ENCODE assay signal across 18 cellular contexts in the genomic region with DNA sequence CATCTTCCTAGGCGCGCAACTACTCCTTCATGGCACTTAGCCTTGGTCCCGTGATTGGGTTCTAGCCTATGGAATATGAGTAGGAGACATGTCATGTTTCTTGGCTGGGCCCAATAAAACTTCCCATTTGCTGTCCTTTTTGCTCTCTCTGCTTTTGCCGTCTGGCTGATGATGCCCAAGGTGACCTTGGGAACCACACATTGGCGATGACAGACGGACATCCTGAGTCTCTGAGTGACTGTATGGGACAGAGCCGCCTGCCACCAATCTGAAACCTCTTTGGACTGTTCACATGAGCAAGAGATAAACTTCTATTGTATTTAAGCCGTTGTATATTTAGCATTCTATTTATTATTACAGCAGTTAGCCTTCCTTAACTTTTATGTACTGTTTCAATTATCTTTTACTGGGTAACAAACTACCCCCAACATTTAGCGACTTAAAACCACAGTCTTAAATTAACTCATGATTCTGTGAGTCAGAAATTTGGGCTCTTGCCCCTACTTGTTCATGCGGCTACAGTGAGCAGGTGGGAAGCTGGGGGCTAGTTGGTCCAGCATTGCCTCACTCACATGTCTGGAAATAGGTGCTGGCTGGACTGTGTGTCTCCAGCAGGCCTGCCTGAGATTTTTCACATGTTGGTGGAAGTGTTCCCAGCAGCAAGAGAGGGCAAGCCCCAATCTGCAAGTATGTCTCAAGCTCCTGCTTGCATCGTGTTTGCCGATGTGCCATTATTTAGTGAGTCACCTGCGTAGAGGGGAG.
A peak's percentile ranks its signal among the peaks of the same experiment; 100 is the strongest.
DNase-seq lines count a peak whose midpoint lies in the region; ATAC-seq, FAIRE-seq and TF ChIP-seq lines count a peak whose summit lies in the region.
"Had no signal": no experiment of that assay in that cellular context is flagged by ENCODE, and none has a peak within 500 bp of the region (broad histone marks: within the 10 kb centered on the region; RNA-seq: fewer than 3 reads in every experiment).

No MANE protein-coding gene starts in this region.

- H4K20me1 ChIP-seq in GM23248 (ENCODE audit: insufficient read depth): no peaks in the 10 kb centered on the region

- H3K4me2 ChIP-seq in GM23248 (ENCODE audit: unreplicated experiment): no peak overlapping the region

- H3K27ac ChIP-seq in GM23248: no peak overlapping the region
- peak overlapping the region; percentile 50 to 78 (median 60) for H3K27ac ChIP-seq in esophagus squamous epithelium
- H3K27ac ChIP-seq in upper lobe of right lung: no peak overlapping the region

- H3K36me3 ChIP-seq in GM23248 (ENCODE audit: low read depth): no peaks in the 10 kb centered on the region
- peaks cover 0 to 15% (median 0%) of the 10 kb centered on the region in 3 donors for H3K36me3 ChIP-seq in esophagus squamous epithelium
- no peaks in the 10 kb centered on the region for H3K36me3 ChIP-seq in upper lobe of right lung

- in situ Hi-C loops in GM23248 (cut with MboI): loop anchor here (25.0 kb wide), 1 partner anchor 245 kb away; no protein-coding TSS in a partner anchor

- WGBS in GM23248 (ENCODE audit: low coverage in 1 of 2, low lambda C conversion rate in 2 of 2, missing lambda C conversion rate in 2 of 2), 2 experiments: 92 to 95% methylated on average over 13 of the region's 13 CpGs
- WGBS in esophagus squamous epithelium, 2 donors: 53 to 67% methylated on average over 13 of the region's 13 CpGs

- H3K4me3 ChIP-seq in GM23248 (no peak overlapping the region), esophagus squamous epithelium (no peak overlapping the region), upper lobe of right lung (no peak overlapping the region)
- H3K4me3 ChIP-seq: lung had no signal

- no peaks in the 10 kb centered on the region for H3F3A ChIP-seq in GM23248 (ENCODE audit: insufficient read depth)

- DNase-seq in GM23248: peak; percentile 2
- DNase-seq in RPMI7951 (ENCODE audit: low read depth): peak; percentile 26
- DNase-seq in esophagus squamous epithelium (lab: John Stamatoyannopoulos, UW): no peak
- peak; percentile 36 for DNase-seq in renal cortical epithelial cell (ENCODE audit: low read depth)
- DNase-seq in T-helper 2 cell: no peak
- DNase-seq in upper lobe of right lung: no peak
- DNase-seq in urothelium cell line (ENCODE audit: low spot score): no peak
- DNase-seq: activated CD4-positive, alpha-beta T cell treated with anti-CD3 and anti-CD28 coated beads for 1 hour; activated CD8-positive, alpha-beta memory T cell treated with anti-CD3 and anti-CD28 coated beads, Interleukin-2, amount 10 ng/mL, durations not matched to agents 7 days and 5 days; amniotic stem cell; Karpas-422; natural killer cell; NCI-H1694; NCI-H2227 treated with DMSO at 0.1 percent for 48 hours; SHP77 treated with DMSO at 0.1 percent for 48 hours; stimulated activated naive CD8-positive, alpha-beta T cell treated with anti-CD3 and anti-CD28 coated beads, Interleukin-15, amount 100 ng/mL, for 72 hours had no signal

- FAIRE-seq in urothelium cell line (lab: Jason Lieb, UNC): no peak

- no peaks in the 10 kb centered on the region for H3K79me2 ChIP-seq in GM23248 (ENCODE audit: insufficient read depth)

- TF ChIP-seq POLR2A in esophagus squamous epithelium (IDR thresholded peaks at IDR 0.05): no peak

- H2AFZ ChIP-seq in GM23248: no peak overlapping the region

- intact Hi-C loops in esophagus squamous epithelium (cut with DNase I): loop anchor here (10.0 kb wide), 1 partner anchor 112 kb away; no protein-coding TSS in a partner anchor
- intact Hi-C loops in upper lobe of right lung (cut with DNase I): no loop called here

- no peaks in the 10 kb centered on the region for H3K4me1 ChIP-seq in GM23248 (ENCODE audit: insufficient read depth)
- H3K4me1 ChIP-seq in esophagus squamous epithelium: peaks cover 0 to 28% (median 0%) of the 10 kb centered on the region in 3 donors
- no peaks in the 10 kb centered on the region for H3K4me1 ChIP-seq in upper lobe of right lung

- no peaks in the 10 kb centered on the region for H3K9me3 ChIP-seq in GM23248 (ENCODE audit: low read depth)
- H3K9me3 ChIP-seq in esophagus squamous epithelium: no peaks in the 10 kb centered on the region
- H3K9me3 ChIP-seq in upper lobe of right lung: no peaks in the 10 kb centered on the region

- ATAC-seq in GM21367 (IDR thresholded peaks at IDR 0.05; ENCODE audit: unreplicated experiment) (no peak), upper lobe of right lung (no peak)
- ATAC-seq: activated CD8-positive, alpha-beta memory T cell treated with anti-CD3 and anti-CD28 coated beads, Interleukin-2, amount 10 ng/mL, durations not matched to agents 7 days and 5 days; natural killer cell; stimulated activated naive CD8-positive, alpha-beta T cell treated with anti-CD3 and anti-CD28 coated beads, Interleukin-15, amount 100 ng/mL, for 72 hours had no signal

- no peak overlapping the region for H3K9ac ChIP-seq in GM23248

- no peak for TF ChIP-seq CTCF in esophagus squamous epithelium (IDR thresholded peaks at IDR 0.05)
- no peak for TF ChIP-seq CTCF in upper lobe of right lung (IDR thresholded peaks at IDR 0.05)

- H3K9me2 ChIP-seq in GM23248 (ENCODE audit: insufficient read depth): no peaks in the 10 kb centered on the region

- H3K27me3 ChIP-seq in GM23248 (replicated peaks; ENCODE audit: insufficient read depth) (no peaks in the 10 kb centered on the region), esophagus squamous epithelium (no peaks in the 10 kb centered on the region), upper lobe of right lung (no peaks in the 10 kb centered on the region)

Comparison
In these comparisons a context has a peak if more than half of its experiments do, and no peak if none do; other contexts are left out.
1. DNase-seq: peak in GM23248 (single experiment), RPMI7951 (single experiment) and renal cortical epithelial cell (single experiment); none in esophagus squamous epithelium (single experiment), T-helper 2 cell (0 of 5), upper lobe of right lung (single experiment) and urothelium cell line (single experiment).
2. H3K27ac ChIP-seq: peak in esophagus squamous epithelium (4 of 4); none in GM23248 (single experiment) and upper lobe of right lung (single experiment).